1 cellular context compared by ENCODE assay signal in the genomic region with DNA sequence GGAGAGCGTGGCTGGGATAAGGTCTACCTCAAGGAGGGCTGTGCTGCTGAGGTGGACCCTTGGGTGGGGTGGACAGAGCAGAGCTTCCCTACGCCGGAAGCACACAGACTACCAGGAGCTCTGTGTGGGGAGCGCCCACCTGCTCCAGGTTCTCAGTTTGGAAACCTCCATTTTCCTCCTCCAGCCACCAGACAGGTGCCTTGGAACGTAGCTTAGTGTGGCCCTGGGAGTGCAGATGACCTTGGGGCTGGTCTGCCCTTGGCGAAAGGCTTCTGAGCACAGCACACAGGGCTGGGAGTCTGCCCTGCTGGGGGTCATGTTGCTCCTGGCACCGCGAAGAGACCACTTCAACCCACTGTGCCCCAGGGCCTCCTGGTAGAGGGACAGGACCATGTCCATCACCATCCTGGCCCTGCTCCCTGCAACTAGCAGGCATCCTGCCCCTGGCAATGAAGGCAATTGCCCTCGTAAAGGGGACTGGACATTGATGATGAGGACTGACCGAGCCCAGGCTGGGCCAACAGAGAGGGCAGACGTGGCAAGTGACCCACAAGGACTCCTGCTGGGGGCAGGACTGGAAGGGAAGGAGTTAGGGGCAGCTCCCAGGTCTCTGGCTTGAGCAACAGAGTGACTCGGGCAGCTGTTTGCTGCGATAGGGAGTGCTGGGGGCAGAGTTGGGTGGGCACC.
TF ChIP-seq lines count a peak whose summit lies in the region.

No MANE protein-coding gene starts in this region.

TF ChIP-seq in GM23338, 12 proteins besides CTCF, POLR2A, EP300 and RAD21 (continued from another document):
- TF ChIP-seq ZNF462 (CRISPR knock-in tag; IDR thresholded peaks at IDR 0.05) (no peak), JUNB (IDR thresholded peaks at IDR 0.05; ENCODE audit: unreplicated experiment) (no peak), STAT1 (IDR thresholded peaks at IDR 0.05; ENCODE audit: unreplicated experiment) (no peak), CREB1 (CRISPR knock-in tag; IDR thresholded peaks at IDR 0.05; ENCODE audit: low read depth) (no peak), ZNF331 (CRISPR knock-in tag; IDR thresholded peaks at IDR 0.05; ENCODE audit: low read depth) (no peak)
- TF ChIP-seq, protein P1, sequence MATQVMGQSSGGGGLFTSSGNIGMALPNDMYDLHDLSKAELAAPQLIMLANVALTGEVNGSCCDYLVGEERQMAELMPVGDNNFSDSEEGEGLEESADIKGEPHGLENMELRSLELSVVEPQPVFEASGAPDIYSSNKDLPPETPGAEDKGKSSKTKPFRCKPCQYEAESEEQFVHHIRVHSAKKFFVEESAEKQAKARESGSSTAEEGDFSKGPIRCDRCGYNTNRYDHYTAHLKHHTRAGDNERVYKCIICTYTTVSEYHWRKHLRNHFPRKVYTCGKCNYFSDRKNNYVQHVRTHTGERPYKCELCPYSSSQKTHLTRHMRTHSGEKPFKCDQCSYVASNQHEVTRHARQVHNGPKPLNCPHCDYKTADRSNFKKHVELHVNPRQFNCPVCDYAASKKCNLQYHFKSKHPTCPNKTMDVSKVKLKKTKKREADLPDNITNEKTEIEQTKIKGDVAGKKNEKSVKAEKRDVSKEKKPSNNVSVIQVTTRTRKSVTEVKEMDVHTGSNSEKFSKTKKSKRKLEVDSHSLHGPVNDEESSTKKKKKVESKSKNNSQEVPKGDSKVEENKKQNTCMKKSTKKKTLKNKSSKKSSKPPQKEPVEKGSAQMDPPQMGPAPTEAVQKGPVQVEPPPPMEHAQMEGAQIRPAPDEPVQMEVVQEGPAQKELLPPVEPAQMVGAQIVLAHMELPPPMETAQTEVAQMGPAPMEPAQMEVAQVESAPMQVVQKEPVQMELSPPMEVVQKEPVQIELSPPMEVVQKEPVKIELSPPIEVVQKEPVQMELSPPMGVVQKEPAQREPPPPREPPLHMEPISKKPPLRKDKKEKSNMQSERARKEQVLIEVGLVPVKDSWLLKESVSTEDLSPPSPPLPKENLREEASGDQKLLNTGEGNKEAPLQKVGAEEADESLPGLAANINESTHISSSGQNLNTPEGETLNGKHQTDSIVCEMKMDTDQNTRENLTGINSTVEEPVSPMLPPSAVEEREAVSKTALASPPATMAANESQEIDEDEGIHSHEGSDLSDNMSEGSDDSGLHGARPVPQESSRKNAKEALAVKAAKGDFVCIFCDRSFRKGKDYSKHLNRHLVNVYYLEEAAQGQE (IDR thresholded peaks at IDR 0.05; ENCODE audit: unreplicated experiment) = no peak
TF ChIP-seq in GM23338: peak in this region for 0.
